ENCODE assay signal across 8 cellular contexts in genomic region chr1:247407180-247407616, GRCh38. TPM values are rescaled to one million over a fixed set of nuclear protein-coding genes. Genes with fewer than 3 reads are reported as not detected.
DNase-seq lines count a peak whose midpoint lies in the region; ATAC-seq lines count a peak whose summit lies in the region.

No MANE protein-coding gene starts in this region.

- DNase-seq in SHP77 treated with DMSO at 0.1 percent for 48 hours (lab: John Stamatoyannopoulos, UW) (peak; percentile 29), DMS153 treated with DMSO at 0.1 percent for 48 hours (lab: John Stamatoyannopoulos, UW; ENCODE audit: unreplicated experiment) (no peak), NCI-H446 (lab: John Stamatoyannopoulos, UW) (no peak), SK-N-DZ (ENCODE audit: low spot score) (no peak)
- DNase-seq in activated naive CD4-positive, alpha-beta T cell treated with anti-CD3 and anti-CD28 coated beads, Interleukin-2, amount 50 U/mL, for 16 hours: peak; percentile 45
- peak; percentile 43 to 62 (median 58) for DNase-seq in stimulated activated CD4-positive, alpha-beta T cell treated with anti-CD3 and anti-CD28 coated beads, Interleukin-12 subunit alpha, Interleukin-12 subunit beta, amount 100 ng/mL, for 48 hours (ENCODE audit: low read depth in 2 of 3, low spot score in 1 of 3)

- peak; percentile 78 for ATAC-seq in GM18519 (IDR thresholded peaks at IDR 0.05; ENCODE audit: low FRiP score, unreplicated experiment)
- ATAC-seq in HG02870 (IDR thresholded peaks at IDR 0.05; ENCODE audit: unreplicated experiment): peak; percentile 68

RNA-seq across cellular contexts. Expression of gene NLRP3, which starts 8.8 kb away (rescaled TPM):
- polyA plus RNA-seq in SK-N-DZ (2014; cell fraction: cytosol; rRNA removed): 1.2 TPM in 1 of 2 replicates, not detected in the other
- polyA plus RNA-seq in SK-N-DZ (2014; cell fraction: nucleus; rRNA removed): 0.65 TPM in 1 of 2 replicates, not detected in the other

RNA-seq across cellular contexts. Expression of gene OR2B11, which starts 50.7 kb away (rescaled TPM):
- polyA plus RNA-seq in SK-N-DZ (2014; cell fraction: cytosol; rRNA removed): not detected in 2 replicates
- polyA plus RNA-seq in SK-N-DZ (2014; cell fraction: nucleus; rRNA removed): not detected in 2 replicates

Comparison
In these comparisons a context has a peak if more than half of its experiments do, and no peak if none do; other contexts are left out.
1. DNase-seq: peak in SHP77 treated with DMSO at 0.1 percent for 48 hours (single experiment), activated naive CD4-positive, alpha-beta T cell treated with anti-CD3 and anti-CD28 coated beads, Interleukin-2, amount 50 U/mL, for 16 hours (single experiment) and stimulated activated CD4-positive, alpha-beta T cell treated with anti-CD3 and anti-CD28 coated beads, Interleukin-12 subunit alpha, Interleukin-12 subunit beta, amount 100 ng/mL, for 48 hours (3 of 3); none in DMS153 treated with DMSO at 0.1 percent for 48 hours (single experiment), NCI-H446 (0 of 2) and SK-N-DZ (single experiment).